ENCODE assay signal across 1 cellular context in the genomic region with DNA sequence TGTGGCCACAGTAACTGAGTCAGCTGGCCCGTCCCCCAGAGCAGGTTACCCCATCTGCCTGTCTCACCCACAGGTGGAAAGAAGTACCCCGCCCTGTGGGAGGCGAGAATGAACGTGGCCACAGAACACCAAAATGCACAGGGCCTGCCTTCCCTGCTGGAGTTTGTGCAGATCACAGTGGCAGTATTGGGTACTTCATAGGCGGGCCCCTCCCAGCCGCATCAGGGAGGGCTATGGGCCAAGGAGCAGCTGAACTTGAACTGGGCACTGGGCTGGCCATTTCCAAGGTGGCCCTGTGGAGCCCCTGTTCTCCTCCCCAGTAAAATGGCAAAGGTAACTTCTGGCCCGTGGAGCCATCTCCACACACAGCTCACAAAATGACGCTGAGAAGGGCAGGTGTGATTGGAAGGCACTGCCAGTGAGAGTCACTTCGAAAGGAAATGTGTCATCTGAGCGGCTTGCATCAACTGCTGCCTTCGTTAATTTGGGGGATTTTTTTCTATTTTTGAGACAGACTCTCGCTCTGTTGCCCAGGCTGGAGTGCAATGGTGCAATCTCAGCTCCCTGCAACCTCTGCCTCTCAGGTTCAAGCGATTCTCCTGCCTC.
TF ChIP-seq lines count a peak whose summit lies in the region.

No MANE protein-coding gene starts in this region.

TF ChIP-seq in H1, 55 proteins besides CTCF, POLR2A, EP300 and RAD21 (continued from another document):
- TF ChIP-seq, protein P1, sequence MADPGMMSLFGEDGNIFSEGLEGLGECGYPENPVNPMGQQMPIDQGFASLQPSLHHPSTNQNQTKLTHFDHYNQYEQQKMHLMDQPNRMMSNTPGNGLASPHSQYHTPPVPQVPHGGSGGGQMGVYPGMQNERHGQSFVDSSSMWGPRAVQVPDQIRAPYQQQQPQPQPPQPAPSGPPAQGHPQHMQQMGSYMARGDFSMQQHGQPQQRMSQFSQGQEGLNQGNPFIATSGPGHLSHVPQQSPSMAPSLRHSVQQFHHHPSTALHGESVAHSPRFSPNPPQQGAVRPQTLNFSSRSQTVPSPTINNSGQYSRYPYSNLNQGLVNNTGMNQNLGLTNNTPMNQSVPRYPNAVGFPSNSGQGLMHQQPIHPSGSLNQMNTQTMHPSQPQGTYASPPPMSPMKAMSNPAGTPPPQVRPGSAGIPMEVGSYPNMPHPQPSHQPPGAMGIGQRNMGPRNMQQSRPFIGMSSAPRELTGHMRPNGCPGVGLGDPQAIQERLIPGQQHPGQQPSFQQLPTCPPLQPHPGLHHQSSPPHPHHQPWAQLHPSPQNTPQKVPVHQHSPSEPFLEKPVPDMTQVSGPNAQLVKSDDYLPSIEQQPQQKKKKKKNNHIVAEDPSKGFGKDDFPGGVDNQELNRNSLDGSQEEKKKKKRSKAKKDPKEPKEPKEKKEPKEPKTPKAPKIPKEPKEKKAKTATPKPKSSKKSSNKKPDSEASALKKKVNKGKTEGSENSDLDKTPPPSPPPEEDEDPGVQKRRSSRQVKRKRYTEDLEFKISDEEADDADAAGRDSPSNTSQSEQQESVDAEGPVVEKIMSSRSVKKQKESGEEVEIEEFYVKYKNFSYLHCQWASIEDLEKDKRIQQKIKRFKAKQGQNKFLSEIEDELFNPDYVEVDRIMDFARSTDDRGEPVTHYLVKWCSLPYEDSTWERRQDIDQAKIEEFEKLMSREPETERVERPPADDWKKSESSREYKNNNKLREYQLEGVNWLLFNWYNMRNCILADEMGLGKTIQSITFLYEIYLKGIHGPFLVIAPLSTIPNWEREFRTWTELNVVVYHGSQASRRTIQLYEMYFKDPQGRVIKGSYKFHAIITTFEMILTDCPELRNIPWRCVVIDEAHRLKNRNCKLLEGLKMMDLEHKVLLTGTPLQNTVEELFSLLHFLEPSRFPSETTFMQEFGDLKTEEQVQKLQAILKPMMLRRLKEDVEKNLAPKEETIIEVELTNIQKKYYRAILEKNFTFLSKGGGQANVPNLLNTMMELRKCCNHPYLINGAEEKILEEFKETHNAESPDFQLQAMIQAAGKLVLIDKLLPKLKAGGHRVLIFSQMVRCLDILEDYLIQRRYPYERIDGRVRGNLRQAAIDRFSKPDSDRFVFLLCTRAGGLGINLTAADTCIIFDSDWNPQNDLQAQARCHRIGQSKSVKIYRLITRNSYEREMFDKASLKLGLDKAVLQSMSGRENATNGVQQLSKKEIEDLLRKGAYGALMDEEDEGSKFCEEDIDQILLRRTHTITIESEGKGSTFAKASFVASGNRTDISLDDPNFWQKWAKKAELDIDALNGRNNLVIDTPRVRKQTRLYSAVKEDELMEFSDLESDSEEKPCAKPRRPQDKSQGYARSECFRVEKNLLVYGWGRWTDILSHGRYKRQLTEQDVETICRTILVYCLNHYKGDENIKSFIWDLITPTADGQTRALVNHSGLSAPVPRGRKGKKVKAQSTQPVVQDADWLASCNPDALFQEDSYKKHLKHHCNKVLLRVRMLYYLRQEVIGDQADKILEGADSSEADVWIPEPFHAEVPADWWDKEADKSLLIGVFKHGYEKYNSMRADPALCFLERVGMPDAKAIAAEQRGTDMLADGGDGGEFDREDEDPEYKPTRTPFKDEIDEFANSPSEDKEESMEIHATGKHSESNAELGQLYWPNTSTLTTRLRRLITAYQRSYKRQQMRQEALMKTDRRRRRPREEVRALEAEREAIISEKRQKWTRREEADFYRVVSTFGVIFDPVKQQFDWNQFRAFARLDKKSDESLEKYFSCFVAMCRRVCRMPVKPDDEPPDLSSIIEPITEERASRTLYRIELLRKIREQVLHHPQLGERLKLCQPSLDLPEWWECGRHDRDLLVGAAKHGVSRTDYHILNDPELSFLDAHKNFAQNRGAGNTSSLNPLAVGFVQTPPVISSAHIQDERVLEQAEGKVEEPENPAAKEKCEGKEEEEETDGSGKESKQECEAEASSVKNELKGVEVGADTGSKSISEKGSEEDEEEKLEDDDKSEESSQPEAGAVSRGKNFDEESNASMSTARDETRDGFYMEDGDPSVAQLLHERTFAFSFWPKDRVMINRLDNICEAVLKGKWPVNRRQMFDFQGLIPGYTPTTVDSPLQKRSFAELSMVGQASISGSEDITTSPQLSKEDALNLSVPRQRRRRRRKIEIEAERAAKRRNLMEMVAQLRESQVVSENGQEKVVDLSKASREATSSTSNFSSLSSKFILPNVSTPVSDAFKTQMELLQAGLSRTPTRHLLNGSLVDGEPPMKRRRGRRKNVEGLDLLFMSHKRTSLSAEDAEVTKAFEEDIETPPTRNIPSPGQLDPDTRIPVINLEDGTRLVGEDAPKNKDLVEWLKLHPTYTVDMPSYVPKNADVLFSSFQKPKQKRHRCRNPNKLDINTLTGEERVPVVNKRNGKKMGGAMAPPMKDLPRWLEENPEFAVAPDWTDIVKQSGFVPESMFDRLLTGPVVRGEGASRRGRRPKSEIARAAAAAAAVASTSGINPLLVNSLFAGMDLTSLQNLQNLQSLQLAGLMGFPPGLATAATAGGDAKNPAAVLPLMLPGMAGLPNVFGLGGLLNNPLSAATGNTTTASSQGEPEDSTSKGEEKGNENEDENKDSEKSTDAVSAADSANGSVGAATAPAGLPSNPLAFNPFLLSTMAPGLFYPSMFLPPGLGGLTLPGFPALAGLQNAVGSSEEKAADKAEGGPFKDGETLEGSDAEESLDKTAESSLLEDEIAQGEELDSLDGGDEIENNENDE (IDR thresholded peaks at IDR 0.05; ENCODE audit: insufficient replicate concordance, low read length) = no peak
- TF ChIP-seq SP1 (IDR thresholded peaks at IDR 0.05; ENCODE audit: low read depth, low read length) (no peak), HDAC6 (IDR thresholded peaks at IDR 0.05; ENCODE audit: low read depth, low read length) (no peak)
